ENCODE assay signal across 29 cellular contexts in the genomic region with DNA sequence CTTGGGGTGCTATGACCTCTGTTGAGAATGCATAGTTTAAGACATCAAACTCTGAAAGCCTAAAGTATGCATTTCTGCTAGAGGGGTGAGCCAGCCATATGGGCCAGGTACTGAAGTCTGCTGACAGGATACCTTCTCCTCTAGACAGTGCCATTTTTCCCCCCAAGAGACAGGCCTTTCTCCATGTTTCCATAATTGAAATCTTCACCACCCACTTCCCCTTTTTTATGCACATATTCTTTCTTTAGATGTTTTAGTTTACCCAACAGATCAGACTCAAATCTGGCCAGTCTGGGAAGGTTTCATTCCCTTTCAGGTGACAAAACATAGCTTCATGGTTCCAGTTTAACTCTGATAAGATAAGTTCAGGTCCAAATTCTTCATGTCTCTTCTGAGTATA.
"Had no signal": no experiment of that assay in that cellular context is flagged by ENCODE, and none has a peak within 500 bp of the region (broad histone marks: within the 10 kb centered on the region; RNA-seq: fewer than 3 reads in every experiment).

No MANE protein-coding gene starts in this region.

- H3K27me3 ChIP-seq: brain microvascular endothelial cell, dorsolateral prefrontal cortex, foreskin keratinocyte, gastrocnemius medialis, heart left ventricle had no signal

- H3K27ac ChIP-seq: brain microvascular endothelial cell, coronary artery, epithelial cell of prostate, foreskin keratinocyte, gastrocnemius medialis, heart left ventricle had no signal

- DNase-seq: activated CD4-positive, alpha-beta T cell treated with anti-CD3 and anti-CD28 coated beads for 1 hour; activated CD4-positive, alpha-beta T cell treated with anti-CD3 and anti-CD28 coated beads for 4 hours; activated CD4-positive, alpha-beta T cell treated with anti-CD3 and anti-CD28 coated beads, Interleukin-2, amount 10 ng/mL, durations not matched to agents 7 days and 5 days; activated CD4-positive, alpha-beta T cell treated with anti-CD3 and anti-CD28 coated beads, Interleukin-2, amount 50 U/mL, for 4 hours; activated CD8-positive, alpha-beta memory T cell treated with anti-CD3 and anti-CD28 coated beads for 24 hours; activated CD8-positive, alpha-beta T cell treated with anti-CD3 and anti-CD28 coated beads for 36 hours; activated effector memory CD4-positive, alpha-beta T cell treated with Interleukin-2 at 50 U/mL for 16 hours; activated gamma-delta T cell treated with Interleukin-2 at 50 U/mL for 16 hours; activated naive CD4-positive, alpha-beta T cell treated with anti-CD3 and anti-CD28 coated beads, Interleukin-2, amount 50 U/mL, for 16 hours; activated naive CD4-positive, alpha-beta T cell treated with Interleukin-2 at 50 U/mL for 16 hours; activated T-cell treated with anti-CD3 and anti-CD28 coated beads, Interleukin-2, amount 50 U/mL, for 4 hours; amniotic stem cell; anterior cingulate cortex; brain microvascular endothelial cell; dorsolateral prefrontal cortex; effector memory CD4-positive, alpha-beta T cell; foreskin keratinocyte; gastrocnemius medialis; glutamatergic neuron; heart left ventricle; hypothalamus; T-helper 17 cell; T1000 had no signal

- H3K4me3 ChIP-seq: coronary artery, dorsolateral prefrontal cortex, gastrocnemius medialis, heart left ventricle had no signal

- FAIRE-seq: astrocyte, bronchial epithelial cell had no signal

- H3K9me3 ChIP-seq: gastrocnemius medialis, heart left ventricle had no signal

- H3K4me1 ChIP-seq: foreskin keratinocyte, heart left ventricle had no signal

- ATAC-seq: activated CD8-positive, alpha-beta T cell treated with anti-CD3 and anti-CD28 coated beads for 36 hours; activated T-cell treated with anti-CD3 and anti-CD28 coated beads, Interleukin-2, amount 50 U/mL, for 4 hours; activated T-helper 17 cell treated with anti-CD3 and anti-CD28 coated beads, Interleukin-2, amount 50 U/mL, for 72 hours; esophagus mucosa; foreskin keratinocyte; gastrocnemius medialis; heart left ventricle; T-helper 17 cell had no signal

- H3K36me3 ChIP-seq: brain microvascular endothelial cell, gastrocnemius medialis, heart left ventricle had no signal
